Comparison of ENCODE assay signal across 22 cellular contexts in genomic region chr17:56781944-56782737, GRCh38. TPM values are rescaled to one million over a fixed set of nuclear protein-coding genes. Genes with fewer than 3 reads are reported as not detected.
DNase-seq lines count a peak whose midpoint lies in the region; ATAC-seq and TF ChIP-seq lines count a peak whose summit lies in the region.
"Had no signal": no experiment of that assay in that cellular context is flagged by ENCODE, and none has a peak within 500 bp of the region (broad histone marks: within the 10 kb centered on the region; RNA-seq: fewer than 3 reads in every experiment).

No MANE protein-coding gene starts in this region.

- intact Hi-C loops in gastrocnemius medialis (cut with DNase I; ENCODE audit: low total_unique reads), result loop anchor here (2.0 kb wide), 1 partner anchor 281 kb away; no protein-coding TSS in a partner anchor

- peaks cover 6% of the 10 kb centered on the region for H3K27me3 Mint-ChIP-seq in T-helper 1 cell treated with Interleukin-12 subunit alpha and Interleukin-12 subunit beta and Interleukin-4 antibody, amounts not matched to agents 30 μg/mL and 1 μg/mL, for 36 hours (ENCODE audit: low read depth)

- peak overlapping the region; percentile 4 for H3K4me3 Mint-ChIP-seq in T-helper 1 cell treated with Interleukin-12 subunit alpha and Interleukin-12 subunit beta and Interleukin-4 antibody, amounts not matched to agents 30 μg/mL and 1 μg/mL, for 36 hours
- H3K4me3 Mint-ChIP-seq: CD14-positive monocyte, GM23338 had no signal

- no peak overlapping the region for H3K4me3 ChIP-seq in gastrocnemius medialis
- H3K4me3 ChIP-seq: A549, GM23338, MG63, SJSA1 had no signal

- H3K27ac ChIP-seq in gastrocnemius medialis, result peak overlapping the region; percentile 2 to 78 (median 60)
- H3K27ac ChIP-seq: A549, KMS-11, SJSA1 had no signal

- in situ Hi-C loops in gastrocnemius medialis (cut with MboI; ENCODE audit: low sequenced_read_pairs in 4 of 4), result no loop called here

- H3K9me3 Mint-ChIP-seq in T-helper 1 cell treated with Interleukin-12 subunit alpha and Interleukin-12 subunit beta and Interleukin-4 antibody, amounts not matched to agents 30 μg/mL and 1 μg/mL, for 36 hours, result no peaks in the 10 kb centered on the region
- H3K9me3 Mint-ChIP-seq: GM23338 had no signal

- TF ChIP-seq CTCF in gastrocnemius medialis (IDR thresholded peaks at IDR 0.05 in 4 of 5, conservative IDR thresholded peaks at IDR 0.05 in 1 of 5), result no peak

- H3K9me3 ChIP-seq in gastrocnemius medialis, result no peaks in the 10 kb centered on the region
- H3K9me3 ChIP-seq: A549, Caco-2, MG63, SJSA1 had no signal

- no peak overlapping the region for H3K27ac Mint-ChIP-seq in T-helper 1 cell treated with Interleukin-12 subunit alpha and Interleukin-12 subunit beta and Interleukin-4 antibody, amounts not matched to agents 30 μg/mL and 1 μg/mL, for 36 hours
- H3K27ac Mint-ChIP-seq: GM23338 had no signal

- no peaks in the 10 kb centered on the region for H3K36me3 ChIP-seq in gastrocnemius medialis
- H3K36me3 ChIP-seq: MG63, SJSA1 had no signal

- H3K27me3 ChIP-seq in gastrocnemius medialis, result no peaks in the 10 kb centered on the region
- H3K27me3 ChIP-seq: SJSA1 had no signal

- DNase-seq in T-helper 1 cell (no peak), NCI-H146 (lab: John Stamatoyannopoulos, UW) (peak; percentile 28), fibroblast of gingiva (ENCODE audit: low read depth) (peak; percentile 38), gastrocnemius medialis (peak; percentile 30 to 37), DMS 273 (lab: John Stamatoyannopoulos, UW; ENCODE audit: unreplicated experiment) (no peak)
- DNase-seq in stimulated activated CD4-positive, alpha-beta T cell treated with anti-CD3 and anti-CD28 coated beads, Interleukin-15, amount 100 ng/mL, for 24 hours, result no peak
- DNase-seq: Caco-2, DMS53, MG63, NCI-H1092, NCI-H1694 treated with DMSO at 0.1 percent for 48 hours, NCI-H2107, NCI-H2227 treated with DMSO at 0.1 percent for 48 hours, NCI-H524, OCI-M1 had no signal

- ATAC-seq in gastrocnemius medialis (peak; percentile 65 to 77), GM21367 (IDR thresholded peaks at IDR 0.05; ENCODE audit: unreplicated experiment) (no peak)
- ATAC-seq: A549, GM23338 had no signal

- H3K4me1 Mint-ChIP-seq in T-helper 1 cell treated with Interleukin-12 subunit alpha and Interleukin-12 subunit beta and Interleukin-4 antibody, amounts not matched to agents 30 μg/mL and 1 μg/mL, for 36 hours (ENCODE audit: low read depth), result peaks cover 40% of the 10 kb centered on the region

- peaks cover 21 to 64% of the 10 kb centered on the region in 2 donors for H3K4me1 ChIP-seq in gastrocnemius medialis

- no peak for TF ChIP-seq POLR2A in gastrocnemius medialis (IDR thresholded peaks at IDR 0.05)

- no peaks in the 10 kb centered on the region for H3K36me3 Mint-ChIP-seq in T-helper 1 cell treated with Interleukin-12 subunit alpha and Interleukin-12 subunit beta and Interleukin-4 antibody, amounts not matched to agents 30 μg/mL and 1 μg/mL, for 36 hours (ENCODE audit: low read depth)

RNA-seq across cellular contexts. Expression of gene C17orf67, which starts 51.6 kb away (rescaled TPM):
- total RNA-seq in gastrocnemius medialis, result under 1 TPM in 1 of 4 donors, not detected in 3; 0.16 TPM

RNA-seq across cellular contexts. Expression of gene DGKE, which starts 51.8 kb away (rescaled TPM):
- total RNA-seq in gastrocnemius medialis, result 1 to 10 TPM in 3 of 4 donors, under 1 TPM in 1; 0.53 to 3.0 (median 1.6) TPM

Comparison
In these comparisons a context has a peak if more than half of its experiments do, and no peak if none do; other contexts are left out.
1. DNase-seq: peak in NCI-H146 (single experiment), fibroblast of gingiva (single experiment) and gastrocnemius medialis (2 of 2); none in T-helper 1 cell (0 of 5), stimulated activated CD4-positive, alpha-beta T cell treated with anti-CD3 and anti-CD28 coated beads, Interleukin-15, amount 100 ng/mL, for 24 hours (single experiment) and DMS 273 (single experiment).